1 cellular context compared by ENCODE assay signal in the genomic region with DNA sequence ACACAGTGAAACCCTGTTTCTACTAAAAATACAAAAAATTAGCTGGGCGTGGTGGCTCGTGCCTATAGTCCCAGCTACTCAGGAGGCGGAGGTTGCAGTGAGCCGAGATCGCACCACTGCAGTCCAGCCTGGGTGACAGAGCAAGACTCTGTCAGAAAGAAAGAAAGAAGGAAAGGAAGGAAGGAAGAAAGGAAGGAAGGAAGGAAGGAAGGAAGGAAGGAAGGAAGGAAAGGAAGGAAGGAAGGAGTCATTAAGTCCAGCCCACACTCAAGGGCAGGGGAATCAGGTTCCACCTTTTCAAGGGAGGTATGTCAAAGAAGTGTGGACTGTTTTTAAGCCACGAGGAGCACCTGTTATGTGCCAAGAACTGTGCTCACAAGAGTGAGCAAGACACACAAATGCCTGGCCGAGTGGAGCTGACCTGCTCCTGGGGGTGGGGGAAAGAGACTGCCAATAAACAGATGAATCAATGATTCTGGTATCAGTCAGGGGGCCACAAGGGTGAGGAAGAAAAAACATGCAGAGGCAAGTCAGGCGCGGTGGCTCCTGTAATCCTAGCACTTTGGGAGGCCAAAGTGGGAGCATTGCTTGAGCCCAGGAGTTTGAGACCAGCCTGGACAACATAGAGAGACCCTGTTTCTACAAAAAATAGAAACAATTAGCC.
A peak's percentile ranks its signal among the peaks of the same experiment; 100 is the strongest.
TF ChIP-seq lines count a peak whose summit lies in the region.

No MANE protein-coding gene starts in this region.

TF ChIP-seq in HEK293, 187 proteins besides CTCF, POLR2A, EP300 and RAD21:
- TF ChIP-seq ZBTB17 (tag by site-specific recombination; IDR thresholded peaks at IDR 0.05) = peak; percentile 97
- TF ChIP-seq ZNF366 (tag by site-specific recombination; conservative IDR thresholded peaks at IDR 0.05) = peak; percentile 97
